Comparison of ENCODE assay signal across 9 cellular contexts in genomic region chr7:20647908-20648776, GRCh38. TPM values are rescaled to one million over a fixed set of nuclear protein-coding genes. Genes with fewer than 3 reads are reported as not detected.
A peak's percentile ranks its signal among the peaks of the same experiment; 100 is the strongest.
DNase-seq lines count a peak whose midpoint lies in the region; ATAC-seq and TF ChIP-seq lines count a peak whose summit lies in the region.
"Had no signal": no experiment of that assay in that cellular context is flagged by ENCODE, and none has a peak within 500 bp of the region (broad histone marks: within the 10 kb centered on the region; RNA-seq: fewer than 3 reads in every experiment).

No MANE protein-coding gene starts in this region.

- no peak for TF ChIP-seq POLR2A in tibial nerve (IDR thresholded peaks at IDR 0.05)

- H3K27ac ChIP-seq in tibial nerve, result no peak overlapping the region

- no peaks in the 10 kb centered on the region for H3K9me3 ChIP-seq in tibial nerve

- H3K27ac Mint-ChIP-seq in chondrocyte (ENCODE audit: unreplicated experiment) (no peak overlapping the region), immature natural killer cell (no peak overlapping the region)
- H3K27ac Mint-ChIP-seq: IgD-negative memory B cell had no signal

- H3K36me3 ChIP-seq in tibial nerve, result no peaks in the 10 kb centered on the region

- H3K36me3 Mint-ChIP-seq in chondrocyte (ENCODE audit: low read depth), result no peaks in the 10 kb centered on the region
- peaks cover 0 to 3% (median 0%) of the 10 kb centered on the region in 3 donors for H3K36me3 Mint-ChIP-seq in immature natural killer cell
- H3K36me3 Mint-ChIP-seq: IgD-negative memory B cell had no signal

- H3K4me3 Mint-ChIP-seq in chondrocyte (ENCODE audit: unreplicated experiment), result no peak overlapping the region
- H3K4me3 Mint-ChIP-seq in immature natural killer cell, result no peak overlapping the region
- H3K4me3 Mint-ChIP-seq: IgD-negative memory B cell had no signal

- peaks cover 0 to 6% (median 0%) of the 10 kb centered on the region in 4 donors for H3K4me1 ChIP-seq in tibial nerve

- H3K4me1 Mint-ChIP-seq in chondrocyte (ENCODE audit: low read depth) (no peaks in the 10 kb centered on the region), immature natural killer cell (no peaks in the 10 kb centered on the region)
- H3K4me1 Mint-ChIP-seq: IgD-negative memory B cell had no signal

- ATAC-seq in GM19395 (IDR thresholded peaks at IDR 0.05; ENCODE audit: unreplicated experiment) (peak; percentile 68), GM19023 (IDR thresholded peaks at IDR 0.05; ENCODE audit: unreplicated experiment) (no peak)

- peaks cover 10% of the 10 kb centered on the region for H3K27me3 Mint-ChIP-seq in chondrocyte (ENCODE audit: low read depth)
- H3K27me3 Mint-ChIP-seq in immature natural killer cell (ENCODE audit: low read depth in 3 of 3), result peaks cover 0 to 4% (median 0%) of the 10 kb centered on the region in 3 donors

- no peaks in the 10 kb centered on the region for H3K27me3 ChIP-seq in tibial nerve

- WGBS in tibial nerve, 2 donors, result 30 to 34% methylated on average over 8 to 9 of the region's 9 CpGs

- no peaks in the 10 kb centered on the region for H3K9me3 Mint-ChIP-seq in chondrocyte (ENCODE audit: low read depth)
- H3K9me3 Mint-ChIP-seq in immature natural killer cell, result peaks cover 0 to 4% (median 0%) of the 10 kb centered on the region in 6 donors
- H3K9me3 Mint-ChIP-seq: IgD-negative memory B cell had no signal

- no peak for TF ChIP-seq EP300 in tibial nerve (IDR thresholded peaks at IDR 0.05)

- no peak overlapping the region for H3K4me3 ChIP-seq in tibial nerve

- DNase-seq in COLO829 (ENCODE audit: low spot score) (peak; percentile 74), NCI-H1092 treated with DMSO at 0.1 percent for 48 hours (lab: John Stamatoyannopoulos, UW) (peak; percentile 29), chondrocyte (ENCODE audit: low spot score) (no peak), tibial nerve (ENCODE audit: low spot score in 2 of 2) (no peak), immature natural killer cell (no peak), T-helper 9 cell (no peak)

- peak; percentile 55 for TF ChIP-seq CTCF in chondrocyte (IDR thresholded peaks at IDR 0.05)
- peak in 3 of 5 experiments; percentile 32 to 40 (median 39) for TF ChIP-seq CTCF in tibial nerve (IDR thresholded peaks at IDR 0.05)

RNA-seq across cellular contexts. Expression of gene ABCB5, which starts 32.7 kb away (rescaled TPM):
- not detected in 3 replicates for total RNA-seq in chondrocyte
- 1 to 10 TPM in 3 of 4 donors, under 1 TPM in 1; 0.66 to 4.5 (median 2.0) TPM for total RNA-seq in tibial nerve
- under 1 TPM in 1 of 3 donors, not detected in 2; 0.79 TPM for polyA plus RNA-seq in immature natural killer cell
- polyA plus RNA-seq: IgD-negative memory B cell had no signal

Comparison
In these comparisons a context has a peak if more than half of its experiments do, and no peak if none do; other contexts are left out.
1. DNase-seq: peak in COLO829 (single experiment) and NCI-H1092 treated with DMSO at 0.1 percent for 48 hours (single experiment); none in chondrocyte (single experiment), tibial nerve (0 of 2), immature natural killer cell (0 of 3) and T-helper 9 cell (single experiment).